9 cellular contexts compared by ENCODE assay signal in genomic region chr5:151685749-151686672, GRCh38. TPM values are rescaled to one million over a fixed set of nuclear protein-coding genes. Genes with fewer than 3 reads are reported as not detected.
DNase-seq lines count a peak whose midpoint lies in the region; ATAC-seq and TF ChIP-seq lines count a peak whose summit lies in the region.
"Had no signal": no experiment of that assay in that cellular context is flagged by ENCODE, and none has a peak within 500 bp of the region (broad histone marks: within the 10 kb centered on the region; RNA-seq: fewer than 3 reads in every experiment).

No MANE protein-coding gene starts in this region.

- no peak for ATAC-seq in natural killer cell treated with Interleukin-12 subunit alpha and Interleukin-12 subunit beta and Interleukin-15 and Interleukin-18, amount 100 ng/mL, for 72 hours
- ATAC-seq in HG03039 (IDR thresholded peaks at IDR 0.05; ENCODE audit: unreplicated experiment), result no peak
- no peak for ATAC-seq in GM21526 (IDR thresholded peaks at IDR 0.05; ENCODE audit: low FRiP score, unreplicated experiment)

- DNase-seq in AG09309 (ENCODE audit: low read depth) (no peak), M059J (ENCODE audit: low read depth) (peak; percentile 57), COR-L47 (lab: John Stamatoyannopoulos, UW) (no peak), NCI-H146 treated with DMSO at 0.1 percent for 48 hours (lab: John Stamatoyannopoulos, UW; ENCODE audit: unreplicated experiment) (no peak)
- no peak for DNase-seq in natural killer cell treated with Interleukin-12 subunit alpha and Interleukin-12 subunit beta and Interleukin-15 and Interleukin-18, amount 100 ng/mL, for 72 hours (ENCODE audit: low spot score)
- DNase-seq: NCI-H2029 treated with DMSO at 0.1 percent for 48 hours had no signal

- no peaks in the 10 kb centered on the region for H3K9me3 Mint-ChIP-seq in natural killer cell treated with Interleukin-12 subunit alpha and Interleukin-12 subunit beta and Interleukin-15 and Interleukin-18, amount 100 ng/mL, for 72 hours

- peak overlapping the region in 1 of 2 donors; percentile 31 for H3K27ac Mint-ChIP-seq in natural killer cell treated with Interleukin-12 subunit alpha and Interleukin-12 subunit beta and Interleukin-15 and Interleukin-18, amount 100 ng/mL, for 72 hours

- no peaks in the 10 kb centered on the region for H3K36me3 Mint-ChIP-seq in natural killer cell treated with Interleukin-12 subunit alpha and Interleukin-12 subunit beta and Interleukin-15 and Interleukin-18, amount 100 ng/mL, for 72 hours

- no peak for TF ChIP-seq CTCF in AG09309 (IDR thresholded peaks at IDR 0.05; ENCODE audit: control insufficient read depth, insufficient read depth, low read depth, low read length, missing control alignments)

- no peaks in the 10 kb centered on the region for H3K9me3 ChIP-seq in ectodermal cell (ENCODE audit: control insufficient read depth, low read length)

- H3K27me3 Mint-ChIP-seq in natural killer cell treated with Interleukin-12 subunit alpha and Interleukin-12 subunit beta and Interleukin-15 and Interleukin-18, amount 100 ng/mL, for 72 hours, result peaks cover 24 to 45% of the 10 kb centered on the region in 2 donors

- no peaks in the 10 kb centered on the region for H3K27me3 ChIP-seq in ectodermal cell (ENCODE audit: control insufficient read depth, insufficient read depth, low read length, poor library complexity, severe bottlenecking)

- peak overlapping the region; percentile 76 for H3K27ac ChIP-seq in ectodermal cell (ENCODE audit: insufficient read depth, low read depth, low read length, poor library complexity, severe bottlenecking)

- WGBS in ectodermal cell, 2 experiments, result 17 to 22% methylated on average over 10 of the region's 10 CpGs

- H3K36me3 ChIP-seq in ectodermal cell (ENCODE audit: control insufficient read depth, insufficient read depth, low read length), result no peaks in the 10 kb centered on the region

- H3K4me3 ChIP-seq in AG09309 (ENCODE audit: control insufficient read depth, low read depth, low read length), result peak overlapping the region; percentile 95
- H3K4me3 ChIP-seq in ectodermal cell (ENCODE audit: insufficient read depth, low read depth, low read length), result peak overlapping the region; percentile 63

- peaks cover 11 to 14% of the 10 kb centered on the region in 2 donors for H3K4me1 Mint-ChIP-seq in natural killer cell treated with Interleukin-12 subunit alpha and Interleukin-12 subunit beta and Interleukin-15 and Interleukin-18, amount 100 ng/mL, for 72 hours (ENCODE audit: low read depth in 2 of 2)

- H3K4me1 ChIP-seq in ectodermal cell (ENCODE audit: control insufficient read depth, insufficient read depth, low read length), result peaks cover 31% of the 10 kb centered on the region

- peak overlapping the region; percentile 63 for H3K4me3 Mint-ChIP-seq in natural killer cell treated with Interleukin-12 subunit alpha and Interleukin-12 subunit beta and Interleukin-15 and Interleukin-18, amount 100 ng/mL, for 72 hours

RNA-seq across cellular contexts. Expression of gene SPARC, which starts 0.7 kb away (rescaled TPM):
- 2,332 and 4,342 TPM in 2 replicates for total RNA-seq in M059J (2014; rRNA removed; shearing (Covaris generic))
- 665 TPM for polyA plus RNA-seq in ectodermal cell (2013, experiment 1 of 4)
- polyA plus RNA-seq in ectodermal cell (2013, experiment 2 of 4), result 611 TPM
- 459 TPM for polyA plus RNA-seq in ectodermal cell (2013, experiment 3 of 4)
- polyA plus RNA-seq in ectodermal cell (2013, experiment 4 of 4), result 544 TPM
- total RNA-seq in natural killer cell treated with Interleukin-12 subunit alpha and Interleukin-12 subunit beta and Interleukin-15 and Interleukin-18, amount 100 ng/mL, for 72 hours, result not detected

Comparison
In these comparisons a context has a peak if more than half of its experiments do, and no peak if none do; other contexts are left out.
1. RNA of gene SPARC, which starts 0.7 kb away (total RNA-seq): 2,332 to 4,342 TPM in M059J; not detected in natural killer cell treated with Interleukin-12 subunit alpha and Interleukin-12 subunit beta and Interleukin-15 and Interleukin-18, amount 100 ng/mL, for 72 hours; every median in the first group is over 1,000 times any median in the second.